In genomic region chr6:29964904-29965872, GRCh38 we compare ENCODE assay signal across 8 cellular contexts. TPM values are rescaled to one million over a fixed set of nuclear protein-coding genes. Genes with fewer than 3 reads are reported as not detected.
DNase-seq lines count a peak whose midpoint lies in the region; ATAC-seq and TF ChIP-seq lines count a peak whose summit lies in the region.

No MANE protein-coding gene starts in this region.

- intact Hi-C loops in Calu3 (cut with micrococcal nuclease; ENCODE audit: unreplicated experiment) = loop anchor here (5.0 kb wide), 2 partner anchors 42 to 118 kb away; no protein-coding TSS in a partner anchor

- H3K27me3 ChIP-seq in esophagus (ENCODE audit: control insufficient read depth in 1 of 2, insufficient read depth in 2 of 2, low read length in 2 of 2) (no peaks in the 10 kb centered on the region), muscle layer of duodenum (ENCODE audit: low read depth, low read length) (no peaks in the 10 kb centered on the region)

- H3K4me1 Mint-ChIP-seq in Calu3 (ENCODE audit: low read depth, unreplicated experiment) = peaks cover 45% of the 10 kb centered on the region
- peaks cover 46% of the 10 kb centered on the region for H3K4me1 Mint-ChIP-seq in activated T-cell treated with anti-CD3 and anti-CD28 coated beads, Interleukin-2, amount 50 U/mL, for 24 hours (ENCODE audit: low read depth)
- H3K4me1 Mint-ChIP-seq in stimulated activated naive B cell treated with anti-CD40 and anti-IgM and Interleukin-4, amounts not matched to agents 10 μg/mL and 1 μg/mL and 100 μg/mL, for 72 hours = peaks cover 29 to 51% of the 10 kb centered on the region in 2 donors

- H3K4me3 Mint-ChIP-seq in Calu3 (ENCODE audit: low read depth, unreplicated experiment) = peak overlapping the region; percentile 67
- peak overlapping the region; percentile 83 for H3K4me3 Mint-ChIP-seq in activated T-cell treated with anti-CD3 and anti-CD28 coated beads, Interleukin-2, amount 50 U/mL, for 24 hours
- peak overlapping the region; percentile 80 to 82 for H3K4me3 Mint-ChIP-seq in stimulated activated naive B cell treated with anti-CD40 and anti-IgM and Interleukin-4, amounts not matched to agents 10 μg/mL and 1 μg/mL and 100 μg/mL, for 72 hours

- H3K36me3 ChIP-seq in esophagus (ENCODE audit: control insufficient read depth in 2 of 2, insufficient read depth in 2 of 2, low read length in 1 of 2) = no peaks in the 10 kb centered on the region
- no peaks in the 10 kb centered on the region for H3K36me3 ChIP-seq in muscle layer of duodenum (ENCODE audit: control insufficient read depth in 1 of 2, insufficient read depth in 2 of 2, low read length in 2 of 2)

- H3K27ac ChIP-seq in esophagus (ENCODE audit: low read depth in 2 of 2, low read length in 1 of 2) (peak overlapping the region; percentile 66 to 90), muscle layer of duodenum (ENCODE audit: low read length) (peak overlapping the region; percentile 94)

- no peak for TF ChIP-seq CTCF in Calu3 (IDR thresholded peaks at IDR 0.05; ENCODE audit: unreplicated experiment)

- H3K4me3 ChIP-seq in esophagus (ENCODE audit: low read depth in 1 of 2, low read length in 2 of 2) (peak overlapping the region; percentile 24 to 28), muscle layer of duodenum (ENCODE audit: low read depth in 1 of 2, low read length in 2 of 2) (peak overlapping the region; percentile 48 to 83)

- 2 to 8% methylated on average over 9 of the region's 9 CpGs for WGBS in esophagus, 2 donors

- H3K4me1 ChIP-seq in esophagus (ENCODE audit: control insufficient read depth in 2 of 2, insufficient read depth in 2 of 2, low read length in 1 of 2) = peaks cover 2 to 6% of the 10 kb centered on the region in 2 donors
- H3K4me1 ChIP-seq in muscle layer of duodenum (ENCODE audit: control insufficient read depth in 1 of 2, insufficient read depth in 2 of 2, low read length in 2 of 2) = peaks cover 32 to 36% of the 10 kb centered on the region in 2 donors

- no peaks in the 10 kb centered on the region for H3K27me3 Mint-ChIP-seq in Calu3 (ENCODE audit: unreplicated experiment)
- no peaks in the 10 kb centered on the region for H3K27me3 Mint-ChIP-seq in activated T-cell treated with anti-CD3 and anti-CD28 coated beads, Interleukin-2, amount 50 U/mL, for 24 hours
- H3K27me3 Mint-ChIP-seq in stimulated activated naive B cell treated with anti-CD40 and anti-IgM and Interleukin-4, amounts not matched to agents 10 μg/mL and 1 μg/mL and 100 μg/mL, for 72 hours = no peaks in the 10 kb centered on the region

- peak; percentile 70 for DNase-seq in Calu3
- peak; percentile 52 for DNase-seq in HuH-7 (ENCODE audit: low spot score)
- peak; percentile 78 for DNase-seq in OCI-M2 (lab: John Stamatoyannopoulos, UW; ENCODE audit: unreplicated experiment)
- peak; percentile 74 for DNase-seq in activated T-cell treated with anti-CD3 and anti-CD28 coated beads, Interleukin-2, amount 50 U/mL, for 24 hours
- DNase-seq in stimulated activated naive B cell treated with anti-CD40 and anti-IgM and Interleukin-4, amounts not matched to agents 10 μg/mL and 1 μg/mL and 100 μg/mL, for 72 hours = peak; percentile 77

- CTCF ChIA-PET in Calu3 (lab: Charles Lee) = interaction anchor here (0.9 to 1.8 kb wide), 4 partner anchors 10 to 262 kb away, joined by 3 read pairs; no protein-coding TSS in a partner anchor

- no peaks in the 10 kb centered on the region for H3K9me3 Mint-ChIP-seq in Calu3 (ENCODE audit: low read depth, unreplicated experiment)
- no peaks in the 10 kb centered on the region for H3K9me3 Mint-ChIP-seq in activated T-cell treated with anti-CD3 and anti-CD28 coated beads, Interleukin-2, amount 50 U/mL, for 24 hours
- no peaks in the 10 kb centered on the region for H3K9me3 Mint-ChIP-seq in stimulated activated naive B cell treated with anti-CD40 and anti-IgM and Interleukin-4, amounts not matched to agents 10 μg/mL and 1 μg/mL and 100 μg/mL, for 72 hours

- TSS peak; percentile 59 for BruUV-seq in Calu3 (replicated peaks; lab: Mats Ljungman, UMichigan)

- peaks cover 19% of the 10 kb centered on the region for H3K36me3 Mint-ChIP-seq in Calu3 (ENCODE audit: insufficient read depth, unreplicated experiment)
- no peaks in the 10 kb centered on the region for H3K36me3 Mint-ChIP-seq in activated T-cell treated with anti-CD3 and anti-CD28 coated beads, Interleukin-2, amount 50 U/mL, for 24 hours (ENCODE audit: low read depth)
- H3K36me3 Mint-ChIP-seq in stimulated activated naive B cell treated with anti-CD40 and anti-IgM and Interleukin-4, amounts not matched to agents 10 μg/mL and 1 μg/mL and 100 μg/mL, for 72 hours = no peaks in the 10 kb centered on the region

- H3K9me3 ChIP-seq in esophagus (ENCODE audit: control insufficient read depth in 2 of 2, insufficient read depth in 1 of 2, low read depth in 1 of 2, low read length in 1 of 2) (no peaks in the 10 kb centered on the region), muscle layer of duodenum (ENCODE audit: control insufficient read depth in 1 of 2, low read length in 2 of 2) (no peaks in the 10 kb centered on the region)

- peak; percentile 95 for ATAC-seq in GM21515 (IDR thresholded peaks at IDR 0.05; ENCODE audit: unreplicated experiment)
- ATAC-seq in stimulated activated naive B cell treated with anti-CD40 and anti-IgM and Interleukin-4, amounts not matched to agents 10 μg/mL and 1 μg/mL and 100 μg/mL, for 72 hours (replicated peaks) = peak; percentile 96 to 97

- H3K27ac Mint-ChIP-seq in Calu3 (ENCODE audit: unreplicated experiment) = peak overlapping the region; percentile 85
- H3K27ac Mint-ChIP-seq in activated T-cell treated with anti-CD3 and anti-CD28 coated beads, Interleukin-2, amount 50 U/mL, for 24 hours = peak overlapping the region; percentile 96
- peak overlapping the region; percentile 87 for H3K27ac Mint-ChIP-seq in stimulated activated naive B cell treated with anti-CD40 and anti-IgM and Interleukin-4, amounts not matched to agents 10 μg/mL and 1 μg/mL and 100 μg/mL, for 72 hours

RNA-seq across cellular contexts. Expression of gene HLA-A, which starts 22.9 kb away (rescaled TPM):
- total RNA-seq in Calu3 (2022) = 451 and 963 TPM in 2 replicates
- polyA plus RNA-seq in esophagus = 100 to 1,000 TPM; 197 to 259 TPM

Comparison
In these comparisons a context has a peak if more than half of its experiments do, and no peak if none do; other contexts are left out.
1. Peak in every context shown above with its lines: DNase-seq, ATAC-seq, H3K4me3 ChIP-seq and H3K27ac ChIP-seq.